1 cellular context compared by ENCODE assay signal in genomic region chr16:47125757-47126156, GRCh38.
TF ChIP-seq lines count a peak whose summit lies in the region.

No MANE protein-coding gene starts in this region.

TF ChIP-seq in HepG2, 621 proteins besides CTCF, POLR2A, EP300 and RAD21:
- TF ChIP-seq YEATS2 (CRISPR knock-in tag; IDR thresholded peaks at IDR 0.05; ENCODE audit: borderline replicate concordance), result no peak
- TF ChIP-seq HNRNPK (IDR thresholded peaks at IDR 0.05; ENCODE audit: low read depth, low read length, poor library complexity, severe bottlenecking), result peak; percentile 95
